In the genomic region with DNA sequence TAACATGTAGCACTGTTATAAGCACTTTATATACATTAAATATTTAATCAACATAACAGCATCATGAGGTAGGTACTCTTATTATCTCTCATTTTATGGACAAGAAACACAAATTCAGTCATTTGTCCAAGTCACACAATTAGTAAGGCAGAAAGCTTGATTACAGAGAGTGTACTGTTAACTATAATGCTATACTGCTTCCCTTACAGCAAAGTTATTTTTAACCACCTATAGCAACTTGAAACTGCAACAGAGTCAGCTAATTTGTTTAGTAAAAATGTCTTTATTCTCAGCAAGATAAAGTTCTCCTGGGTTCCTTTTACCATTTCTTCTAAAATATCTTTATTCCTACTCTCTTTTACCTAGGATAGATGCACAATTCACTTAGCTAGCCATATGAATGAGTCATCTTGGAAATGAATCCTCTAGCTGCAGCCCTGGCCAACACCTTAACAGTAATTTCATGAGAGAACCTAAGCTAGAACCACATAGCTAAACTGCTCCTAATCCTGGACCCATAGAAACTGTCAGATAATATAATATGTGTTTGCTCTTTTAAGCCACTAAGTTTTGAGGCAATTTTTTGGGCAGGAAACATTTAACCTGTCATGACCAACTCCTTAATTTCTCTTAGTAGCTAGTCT, we compare ENCODE assay signal across 13 cellular contexts.
DNase-seq lines count a peak whose midpoint lies in the region; ATAC-seq and TF ChIP-seq lines count a peak whose summit lies in the region.
"Had no signal": no experiment of that assay in that cellular context is flagged by ENCODE, and none has a peak within 500 bp of the region (broad histone marks: within the 10 kb centered on the region; RNA-seq: fewer than 3 reads in every experiment).

No MANE protein-coding gene starts in this region.

- peak; percentile 6 for DNase-seq in MM.1S
- DNase-seq in omental fat pad (ENCODE audit: low spot score): no peak
- no peak for DNase-seq in NCI-H774 (lab: John Stamatoyannopoulos, UW)
- DNase-seq in A673 (ENCODE audit: low spot score): no peak
- DNase-seq in HT-29 (ENCODE audit: low spot score): no peak
- no peak for DNase-seq in transverse colon
- DNase-seq: hypothalamus, naive B cell, NCI-H187 had no signal

- H3F3A ChIP-seq in MM.1S (ENCODE audit: insufficient read depth, low read length): no peaks in the 10 kb centered on the region

- ATAC-seq in GM18870 (IDR thresholded peaks at IDR 0.05; ENCODE audit: unreplicated experiment): peak; percentile 67
- peak; percentile 68 for ATAC-seq in HG02623 (IDR thresholded peaks at IDR 0.05; ENCODE audit: unreplicated experiment)
- peak; percentile 78 for ATAC-seq in omental fat pad (ENCODE audit: low FRiP score)
- ATAC-seq: Panc1 had no signal

- CTCF ChIA-PET in A673 (lab: Charles Lee): no interaction called here

- TF ChIP-seq EP300 in transverse colon (IDR thresholded peaks at IDR 0.05; ENCODE audit: low read depth): no peak

- H3K27me3 ChIP-seq in MM.1S (replicated peaks; ENCODE audit: insufficient read depth, low read length) (no peaks in the 10 kb centered on the region), A673 (replicated peaks; ENCODE audit: insufficient read depth, low read depth, low read length, poor library complexity) (no peaks in the 10 kb centered on the region), transverse colon (no peaks in the 10 kb centered on the region)

- TF ChIP-seq CTCF in MM.1S (IDR thresholded peaks at IDR 0.05; ENCODE audit: low read length): no peak
- no peak for TF ChIP-seq CTCF in omental fat pad (IDR thresholded peaks at IDR 0.05)
- no peak for TF ChIP-seq CTCF in A673 (conservative IDR thresholded peaks at IDR 0.05; ENCODE audit: low read depth, low read length)
- TF ChIP-seq CTCF in transverse colon (IDR thresholded peaks at IDR 0.05): no peak

- no peaks in the 10 kb centered on the region for H3K79me2 ChIP-seq in MM.1S (ENCODE audit: low read length)

- H3K36me3 ChIP-seq in MM.1S (replicated peaks; ENCODE audit: insufficient read depth, low read length) (no peaks in the 10 kb centered on the region), A673 (ENCODE audit: insufficient read depth, low read length, poor library complexity, severe bottlenecking) (no peaks in the 10 kb centered on the region), transverse colon (peaks cover 0 to 18% (median 2%) of the 10 kb centered on the region in 4 donors)

- POLR2A ChIA-PET in A673 (lab: Charles Lee; ENCODE audit: low non-redundant PET): no interaction called here

- H3K4me3 ChIP-seq in MM.1S (ENCODE audit: low read length): 0 out of 2 replicates have a peak overlapping the region, but pooled peaks have one; percentile 1
- no peak overlapping the region for H3K4me3 ChIP-seq in A673 (ENCODE audit: low read depth, low read length, poor library complexity, severe bottlenecking)
- H3K4me3 ChIP-seq in transverse colon: no peak overlapping the region

- H3K4me2 ChIP-seq in MM.1S (ENCODE audit: low read depth, low read length): peak overlapping the region; percentile 41; the same call in 1 of the 2 replicates

- peak overlapping the region; percentile 43; the same call in 1 of the 2 replicates for H3K27ac ChIP-seq in MM.1S (ENCODE audit: low read length)
- no peak overlapping the region for H3K27ac ChIP-seq in A673 (ENCODE audit: low read depth, low read length, poor library complexity, severe bottlenecking)
- no peak overlapping the region for H3K27ac ChIP-seq in transverse colon
- H3K27ac ChIP-seq: VCaP had no signal

- H3K9ac ChIP-seq in MM.1S (ENCODE audit: low read length): no peak overlapping the region

- H4K20me1 ChIP-seq in MM.1S (ENCODE audit: insufficient read depth, low read length): no peaks in the 10 kb centered on the region

- 0 out of 2 replicates have a peak overlapping the region, but pooled peaks have one; percentile 8 for H2AFZ ChIP-seq in MM.1S (ENCODE audit: low read length)

- intact Hi-C loops in A673 (cut with micrococcal nuclease; ENCODE audit: unreplicated experiment): no loop called here
- intact Hi-C loops in transverse colon (cut with DNase I; ENCODE audit: low total_unique reads): no loop called here

- H3K9me3 ChIP-seq in MM.1S (replicated peaks; ENCODE audit: insufficient read depth, low read length): no peaks in the 10 kb centered on the region
- H3K9me3 ChIP-seq in A673 (ENCODE audit: low read depth, low read length, poor library complexity, severe bottlenecking): no peaks in the 10 kb centered on the region
- no peaks in the 10 kb centered on the region for H3K9me3 ChIP-seq in transverse colon

- TF ChIP-seq POLR2A in transverse colon (IDR thresholded peaks at IDR 0.05): no peak

- in situ Hi-C loops in transverse colon (cut with MboI; ENCODE audit: low pct_ligation_motif_present in 1 of 4, low pct_unique_long_range_greater_than_20kb in 1 of 4, low sequenced_read_pairs in 3 of 4): no loop called here

- no peaks in the 10 kb centered on the region for H3K9me2 ChIP-seq in MM.1S (replicated peaks; ENCODE audit: insufficient read depth, low read length)

- BruUV-seq in A673 (replicated peaks; lab: Mats Ljungman, UMichigan): no TSS peak

- peaks cover 10% of the 10 kb centered on the region; the same call in 1 of the 2 replicates for H3K4me1 ChIP-seq in MM.1S (ENCODE audit: low read length)
- no peaks in the 10 kb centered on the region for H3K4me1 ChIP-seq in A673 (ENCODE audit: insufficient read depth, low read length, poor library complexity, severe bottlenecking)
- H3K4me1 ChIP-seq in transverse colon: no peaks in the 10 kb centered on the region
